Comparison of ENCODE assay signal across 8 cellular contexts in genomic region chr19:10566408-10566657, GRCh38. TPM values are rescaled to one million over a fixed set of nuclear protein-coding genes. Genes with fewer than 3 reads are reported as not detected.
DNase-seq lines count a peak whose midpoint lies in the region; ATAC-seq, FAIRE-seq and TF ChIP-seq lines count a peak whose summit lies in the region.

No MANE protein-coding gene starts in this region.

- intact Hi-C loops in activated naive CD4-positive, alpha-beta T cell treated with anti-CD3 and anti-CD28 coated beads for 36 hours (cut with micrococcal nuclease), result loop anchor here (1.0 to 5.0 kb wide), 4 partner anchors 23 to 149 kb away; partner anchors contain the start of genes ATG4D and ILF3
- intact Hi-C loops in K562 (cut with micrococcal nuclease), result loop anchor here (5.0 kb wide), 2 partner anchors 86 to 89 kb away; partner anchors contain the start of gene ILF3

- no peak for TF ChIP-seq POLR2A in K562 (conservative IDR thresholded peaks at IDR 0.05)

- TF ChIP-seq CTCF in K562 (IDR thresholded peaks at IDR 0.05 in 2 of 3, conservative IDR thresholded peaks at IDR 0.05 in 1 of 3; ENCODE audit: insufficient read depth in 2 of 3, low read depth in 1 of 3, low read length in 3 of 3) (no peak), type B pancreatic cell (conservative IDR thresholded peaks at IDR 0.05) (no peak), D721Med (IDR thresholded peaks at IDR 0.05; ENCODE audit: insufficient read depth, missing control alignments) (no peak)

- no peaks in the 10 kb centered on the region for H4K20me1 ChIP-seq in K562 (replicated peaks; ENCODE audit: control insufficient read depth, insufficient read depth, low read length)

- H3K9ac ChIP-seq in K562 (ENCODE audit: insufficient read depth in 1 of 2, low read depth in 2 of 2, low read length in 2 of 2), result peak overlapping the region; percentile 9 to 79; a peak in 3 of 4 replicates

- peak overlapping the region; percentile 94 for H3K4me3 Mint-ChIP-seq in activated naive CD4-positive, alpha-beta T cell treated with anti-CD3 and anti-CD28 coated beads for 36 hours
- peak overlapping the region; percentile 91 for H3K4me3 Mint-ChIP-seq in memory B cell
- H3K4me3 Mint-ChIP-seq in type B pancreatic cell, result peak overlapping the region; percentile 97

- POLR2A ChIA-PET in K562 (lab: Yijun Ruan, JAX), result interaction anchor here (0.7 to 2.1 kb wide), 5 partner anchors 11 to 68 kb away, joined by 3 to 14 read pairs (median 3); no protein-coding TSS in a partner anchor

- FAIRE-seq in K562 (lab: Jason Lieb, UNC) (no peak), D721Med (lab: Jason Lieb, UNC) (no peak)

- TF ChIP-seq EP300 in K562 (IDR thresholded peaks at IDR 0.05; ENCODE audit: low read length), result no peak

- H3K27ac Mint-ChIP-seq in activated naive CD4-positive, alpha-beta T cell treated with anti-CD3 and anti-CD28 coated beads for 36 hours, result peak overlapping the region; percentile 98
- H3K27ac Mint-ChIP-seq in memory B cell (peak overlapping the region; percentile 91), type B pancreatic cell (peak overlapping the region; percentile 88)

- no peaks in the 10 kb centered on the region for H3K27me3 Mint-ChIP-seq in activated naive CD4-positive, alpha-beta T cell treated with anti-CD3 and anti-CD28 coated beads for 36 hours (ENCODE audit: low read depth)
- H3K27me3 Mint-ChIP-seq in memory B cell (no peaks in the 10 kb centered on the region), type B pancreatic cell (no peaks in the 10 kb centered on the region)

- peak overlapping the region; percentile 83 for H3K4me3 ChIP-seq in K562

- no peak for TF ChIP-seq RAD21 in K562 (CRISPR knock-in tag; conservative IDR thresholded peaks at IDR 0.05 in 1 of 2, IDR thresholded peaks at IDR 0.05 in 1 of 2)

- H2AFZ ChIP-seq in K562 (ENCODE audit: low read depth, low read length), result 0 out of 2 replicates have a peak overlapping the region, but pooled peaks have one; percentile 15

- H3K4me2 ChIP-seq in K562 (ENCODE audit: insufficient read depth, low read length), result peak overlapping the region; percentile 79

- DNase-seq in activated naive CD4-positive, alpha-beta T cell treated with anti-CD3 and anti-CD28 coated beads for 36 hours, result no peak
- DNase-seq in activated naive CD4-positive, alpha-beta T cell treated with anti-CD3 and anti-CD28 coated beads, Interleukin-2, amount 50 U/mL, for 16 hours, result no peak
- no peak for DNase-seq in K562 (ENCODE audit: extremely low read depth in 1 of 4, low spot score in 3 of 4)
- no peak for DNase-seq in memory B cell (ENCODE audit: low spot score in 2 of 2)
- no peak for DNase-seq in type B pancreatic cell (ENCODE audit: extremely low spot score, unreplicated experiment)
- no peak for DNase-seq in D721Med (ENCODE audit: insufficient read length, low spot score)

- CTCF ChIA-PET in activated naive CD4-positive, alpha-beta T cell treated with anti-CD3 and anti-CD28 coated beads for 36 hours (lab: Charles Lee), result interaction anchor here (0.5 to 3.0 kb wide), 3 partner anchors 13 to 168 kb away, joined by 3 to 9 read pairs (median 4); no protein-coding TSS in a partner anchor
- CTCF ChIA-PET in K562 (lab: Yijun Ruan, JAX; ENCODE audit: low intra/inter-chr PET ratio), result interaction anchor here (2.1 kb wide), 1 partner anchor 25 kb away, joined by 4 read pairs; no protein-coding TSS in a partner anchor

- H3K9me1 ChIP-seq in K562 (ENCODE audit: control insufficient read depth, insufficient read depth, low read length), result no peaks in the 10 kb centered on the region

- BruUV-seq in K562 (replicated peaks; lab: Mats Ljungman, UMichigan), result no TSS peak

- WGBS in K562 (ENCODE audit: insufficient coverage, low coverage, missing lambda C conversion rate), result 4% methylated on average over 4 of the region's 4 CpGs

- H3K27me3 ChIP-seq in K562 (ENCODE audit: control insufficient read depth in 2 of 2, insufficient read depth in 2 of 2, low read length in 2 of 2), result no peaks in the 10 kb centered on the region

- peaks cover 28% of the 10 kb centered on the region for H3K79me2 ChIP-seq in K562 (ENCODE audit: control insufficient read depth, insufficient read depth, low read length)

- H3K4me1 Mint-ChIP-seq in activated naive CD4-positive, alpha-beta T cell treated with anti-CD3 and anti-CD28 coated beads for 36 hours (ENCODE audit: low read depth), result peaks cover 47% of the 10 kb centered on the region
- H3K4me1 Mint-ChIP-seq in memory B cell, result peaks cover 26% of the 10 kb centered on the region
- H3K4me1 Mint-ChIP-seq in type B pancreatic cell (ENCODE audit: unreplicated experiment), result peaks cover 39% of the 10 kb centered on the region

- H3K9me3 ChIP-seq in K562 (replicated peaks; ENCODE audit: control insufficient read depth, insufficient read depth, low read depth, low read length), result no peaks in the 10 kb centered on the region

- in situ Hi-C loops in K562 (cut with MboI), result no loop called here

- peaks cover 43% of the 10 kb centered on the region for H3K36me3 Mint-ChIP-seq in activated naive CD4-positive, alpha-beta T cell treated with anti-CD3 and anti-CD28 coated beads for 36 hours (ENCODE audit: low read depth)
- peaks cover 11% of the 10 kb centered on the region for H3K36me3 Mint-ChIP-seq in memory B cell
- H3K36me3 Mint-ChIP-seq in type B pancreatic cell, result no peaks in the 10 kb centered on the region

- H3K9me3 Mint-ChIP-seq in activated naive CD4-positive, alpha-beta T cell treated with anti-CD3 and anti-CD28 coated beads for 36 hours, result no peaks in the 10 kb centered on the region
- H3K9me3 Mint-ChIP-seq in memory B cell (no peaks in the 10 kb centered on the region), type B pancreatic cell (no peaks in the 10 kb centered on the region)

- ATAC-seq in K562, result no peak
- no peak for ATAC-seq in memory B cell (ENCODE audit: low read depth)
- no peak for ATAC-seq in GM21447 (IDR thresholded peaks at IDR 0.05; ENCODE audit: unreplicated experiment)
- no peak for ATAC-seq in GM19467 (IDR thresholded peaks at IDR 0.05; ENCODE audit: unreplicated experiment)

- H3K27ac ChIP-seq in K562 (ENCODE audit: extremely low read depth, low read depth, low read length), result peak overlapping the region; percentile 14

- peaks cover 29 to 49% of the 10 kb centered on the region in 2 experiments for H3K4me1 ChIP-seq in K562 (replicated peaks in 1 of 2; ENCODE audit: control insufficient read depth in 2 of 2, insufficient read depth in 2 of 2, low read length in 2 of 2)

- peaks cover 22% of the 10 kb centered on the region; the same call in 2 of the 3 replicates for H3K36me3 ChIP-seq in K562 (ENCODE audit: control insufficient read depth, insufficient read depth, low read length)

RNA-seq across cellular contexts. Expression of gene KRI1, which starts 0.5 kb away (rescaled TPM):
- total RNA-seq in activated naive CD4-positive, alpha-beta T cell treated with anti-CD3 and anti-CD28 coated beads for 36 hours, result 10 to 100 TPM; 50.2 to 51.7 TPM
- 85.4 and 105 TPM in 2 replicates for total RNA-seq in K562 (2011; cell fraction: chromatin; rRNA removed; ENCODE audit: low replicate concordance)
- total RNA-seq in K562 (2011; cell fraction: nucleolus; rRNA removed), result 60.1 and 62.2 TPM in 2 replicates
- total RNA-seq in K562 (2011; cell fraction: nucleoplasm; rRNA removed), result 49.0 and 54.8 TPM in 2 replicates
- 44.6 and 50.3 TPM in 2 replicates for total RNA-seq in K562 (2014; rRNA removed)
- total RNA-seq in K562 (2014; rRNA removed; fragmentation: Illumina TruSeq; extraction: Trizol), result 21.9 and 22.0 TPM in 2 replicates
- total RNA-seq in K562 (2015; rRNA removed; fragmentation: Illumina TruSeq; extraction: Trizol), result 24.7 and 25.0 TPM in 2 replicates
- total RNA-seq in K562 (2021), result 34.3 and 37.7 TPM in 2 replicates
- polyA plus RNA-seq in K562 (2011; rRNA removed), result 20.0 and 22.8 TPM in 2 replicates
- polyA plus RNA-seq in K562 (2011; cell fraction: cytosol; rRNA removed), result 10.8 and 17.6 TPM in 2 replicates
- 52.6 and 92.9 TPM in 2 replicates for polyA plus RNA-seq in K562 (2011; cell fraction: nucleus; rRNA removed)
- 34.7 and 40.9 TPM in 2 replicates for polyA plus RNA-seq in K562 (2012)
- polyA plus RNA-seq in K562 (2014; fragmentation: Illumina TruSeq; extraction: Trizol), result 35.2 and 37.7 TPM in 2 replicates
- polyA plus RNA-seq in K562 (2014; fragmentation: Nextera tagmentation; extraction: Ambion mirVana), result 1 to 10 TPM; 1.1 to 2.0 TPM
- 45.3 and 50.7 TPM in 2 replicates for polyA plus RNA-seq in K562 (2014; rRNA removed)
- 15.9 and 20.0 TPM in 2 replicates for polyA minus RNA-seq in K562 (2011; rRNA and poly(A)+ RNA removed)
- 19.5 and 21.1 TPM in 2 replicates for polyA minus RNA-seq in K562 (2011; cell fraction: cytosol; rRNA and poly(A)+ RNA removed)
- polyA minus RNA-seq in K562 (2011; cell fraction: nucleus; rRNA and poly(A)+ RNA removed), result 19.5 and 20.2 TPM in 2 replicates
- total RNA-seq in type B pancreatic cell (ENCODE audit: low replicate concordance), result 19.0 and 34.4 TPM in 2 replicates

RNA-seq across cellular contexts. Expression of gene CDKN2D, which starts 2.4 kb away (rescaled TPM):
- total RNA-seq in activated naive CD4-positive, alpha-beta T cell treated with anti-CD3 and anti-CD28 coated beads for 36 hours, result 10 to 100 TPM; 69.2 to 75.2 TPM
- 3.0 and 4.1 TPM in 2 replicates for total RNA-seq in K562 (2011; cell fraction: chromatin; rRNA removed; ENCODE audit: low replicate concordance)
- total RNA-seq in K562 (2011; cell fraction: nucleolus; rRNA removed), result 4.5 and 5.1 TPM in 2 replicates
- total RNA-seq in K562 (2011; cell fraction: nucleoplasm; rRNA removed), result 4.1 and 6.0 TPM in 2 replicates
- total RNA-seq in K562 (2014; rRNA removed), result 1.7 and 2.7 TPM in 2 replicates
- 1.7 and 2.4 TPM in 2 replicates for total RNA-seq in K562 (2014; rRNA removed; fragmentation: Illumina TruSeq; extraction: Trizol)
- total RNA-seq in K562 (2015; rRNA removed; fragmentation: Illumina TruSeq; extraction: Trizol), result 3.2 and 3.7 TPM in 2 replicates
- total RNA-seq in K562 (2021), result 4.1 and 4.7 TPM in 2 replicates
- 5.7 and 6.6 TPM in 2 replicates for polyA plus RNA-seq in K562 (2011; rRNA removed)
- polyA plus RNA-seq in K562 (2011; cell fraction: cytosol; rRNA removed), result 9.6 and 11.2 TPM in 2 replicates
- polyA plus RNA-seq in K562 (2011; cell fraction: nucleus; rRNA removed), result 4.6 and 6.0 TPM in 2 replicates
- 4.6 and 12.8 TPM in 2 replicates for polyA plus RNA-seq in K562 (2012)
- 3.7 and 4.0 TPM in 2 replicates for polyA plus RNA-seq in K562 (2014; fragmentation: Illumina TruSeq; extraction: Trizol)
- 1 to 10 TPM in 1 of 2 experiments, under 1 TPM in 1; 0.41 to 1.0 TPM for polyA plus RNA-seq in K562 (2014; fragmentation: Nextera tagmentation; extraction: Ambion mirVana)
- polyA plus RNA-seq in K562 (2014; rRNA removed), result 6.7 and 8.2 TPM in 2 replicates
- polyA minus RNA-seq in K562 (2011; rRNA and poly(A)+ RNA removed), result 1.7 and 2.1 TPM in 2 replicates
- 1.9 and 5.0 TPM in 2 replicates for polyA minus RNA-seq in K562 (2011; cell fraction: cytosol; rRNA and poly(A)+ RNA removed)
- 1.1 and 1.2 TPM in 2 replicates for polyA minus RNA-seq in K562 (2011; cell fraction: nucleus; rRNA and poly(A)+ RNA removed)
- total RNA-seq in type B pancreatic cell (ENCODE audit: low replicate concordance), result 4.8 and 6.5 TPM in 2 replicates

RNA-seq across cellular contexts. Expression of gene AP1M2, which starts 20.8 kb away (rescaled TPM):
- total RNA-seq in activated naive CD4-positive, alpha-beta T cell treated with anti-CD3 and anti-CD28 coated beads for 36 hours, result not detected
- not detected in 2 replicates for total RNA-seq in K562 (2011; cell fraction: chromatin; rRNA removed; ENCODE audit: low replicate concordance)
- 1.2 TPM in 1 of 2 replicates, not detected in the other for total RNA-seq in K562 (2011; cell fraction: nucleolus; rRNA removed)
- total RNA-seq in K562 (2011; cell fraction: nucleoplasm; rRNA removed), result 1.1 and 1.7 TPM in 2 replicates
- total RNA-seq in K562 (2014; rRNA removed) (0.59 TPM in 1 of 2 replicates, not detected in the other), K562 (2014; rRNA removed; fragmentation: Illumina TruSeq; extraction: Trizol) (0.57 and 1.3 TPM in 2 replicates), K562 (2015; rRNA removed; fragmentation: Illumina TruSeq; extraction: Trizol) (0.15 TPM in 1 of 2 replicates, not detected in the other), K562 (2021) (0.33 and 0.40 TPM in 2 replicates), type B pancreatic cell (ENCODE audit: low replicate concordance) (45.2 and 104 TPM in 2 replicates)
- polyA plus RNA-seq in K562 (2011; rRNA removed) (0.39 and 0.50 TPM in 2 replicates), K562 (2014; fragmentation: Illumina TruSeq; extraction: Trizol) (0.68 TPM in 1 of 2 replicates, not detected in the other), K562 (2014; fragmentation: Nextera tagmentation; extraction: Ambion mirVana) (1 to 10 TPM; 1.1 to 1.4 TPM), K562 (2014; rRNA removed) (1.1 and 1.3 TPM in 2 replicates)
- polyA plus RNA-seq in K562 (2011; cell fraction: cytosol; rRNA removed), result 0.34 and 1.0 TPM in 2 replicates
- 0.24 and 0.41 TPM in 2 replicates for polyA plus RNA-seq in K562 (2011; cell fraction: nucleus; rRNA removed)
- 0.55 and 0.68 TPM in 2 replicates for polyA plus RNA-seq in K562 (2012)
- polyA minus RNA-seq in K562 (2011; rRNA and poly(A)+ RNA removed), result 0.11 TPM in 1 of 2 replicates, not detected in the other
- 0.95 and 2.2 TPM in 2 replicates for polyA minus RNA-seq in K562 (2011; cell fraction: cytosol; rRNA and poly(A)+ RNA removed)
- polyA minus RNA-seq in K562 (2011; cell fraction: nucleus; rRNA and poly(A)+ RNA removed), result 0.78 TPM in 1 of 2 replicates, not detected in the other

RNA-seq across cellular contexts. Expression of gene ATG4D, which starts 22.6 kb away (rescaled TPM):
- 10 to 100 TPM; 21.6 to 22.5 TPM for total RNA-seq in activated naive CD4-positive, alpha-beta T cell treated with anti-CD3 and anti-CD28 coated beads for 36 hours
- total RNA-seq in K562 (2011; cell fraction: chromatin; rRNA removed; ENCODE audit: low replicate concordance), result 20.6 and 77.4 TPM in 2 replicates
- total RNA-seq in K562 (2011; cell fraction: nucleolus; rRNA removed), result 91.2 and 95.1 TPM in 2 replicates
- 39.5 and 45.9 TPM in 2 replicates for total RNA-seq in K562 (2011; cell fraction: nucleoplasm; rRNA removed)
- 37.2 and 41.3 TPM in 2 replicates for total RNA-seq in K562 (2014; rRNA removed)
- 9.1 and 12.8 TPM in 2 replicates for total RNA-seq in K562 (2014; rRNA removed; fragmentation: Illumina TruSeq; extraction: Trizol)
- total RNA-seq in K562 (2015; rRNA removed; fragmentation: Illumina TruSeq; extraction: Trizol), result 22.9 and 26.8 TPM in 2 replicates
- 55.9 and 66.1 TPM in 2 replicates for total RNA-seq in K562 (2021)
- 20.4 and 27.9 TPM in 2 replicates for polyA plus RNA-seq in K562 (2011; rRNA removed)
- 36.3 and 59.9 TPM in 2 replicates for polyA plus RNA-seq in K562 (2011; cell fraction: cytosol; rRNA removed)
- 75.3 and 124 TPM in 2 replicates for polyA plus RNA-seq in K562 (2011; cell fraction: nucleus; rRNA removed)
- 45.0 and 67.2 TPM in 2 replicates for polyA plus RNA-seq in K562 (2012)
- polyA plus RNA-seq in K562 (2014; fragmentation: Illumina TruSeq; extraction: Trizol), result 22.9 and 40.2 TPM in 2 replicates
- polyA plus RNA-seq in K562 (2014; fragmentation: Nextera tagmentation; extraction: Ambion mirVana), result 1 to 10 TPM in 1 of 2 experiments, under 1 TPM in 1; 0.51 to 1.7 TPM
- 45.4 and 55.3 TPM in 2 replicates for polyA plus RNA-seq in K562 (2014; rRNA removed)
- polyA minus RNA-seq in K562 (2011; rRNA and poly(A)+ RNA removed), result 7.4 and 12.6 TPM in 2 replicates
- polyA minus RNA-seq in K562 (2011; cell fraction: cytosol; rRNA and poly(A)+ RNA removed), result 18.2 and 37.3 TPM in 2 replicates
- polyA minus RNA-seq in K562 (2011; cell fraction: nucleus; rRNA and poly(A)+ RNA removed), result 20.8 and 24.9 TPM in 2 replicates
- total RNA-seq in type B pancreatic cell (ENCODE audit: low replicate concordance), result 35.8 and 44.6 TPM in 2 replicates

RNA-seq across cellular contexts. Expression of gene S1PR5, which starts 49.1 kb away (rescaled TPM):
- total RNA-seq in activated naive CD4-positive, alpha-beta T cell treated with anti-CD3 and anti-CD28 coated beads for 36 hours, result not detected
- total RNA-seq in K562 (2011; cell fraction: chromatin; rRNA removed; ENCODE audit: low replicate concordance), result 0.48 and 1.0 TPM in 2 replicates
- total RNA-seq in K562 (2011; cell fraction: nucleolus; rRNA removed), result 0.92 and 1.0 TPM in 2 replicates
- 0.31 and 0.81 TPM in 2 replicates for total RNA-seq in K562 (2011; cell fraction: nucleoplasm; rRNA removed)
- total RNA-seq in K562 (2014; rRNA removed) (0.18 and 0.37 TPM in 2 replicates), K562 (2014; rRNA removed; fragmentation: Illumina TruSeq; extraction: Trizol) (0.26 TPM in 1 of 2 replicates, not detected in the other), K562 (2015; rRNA removed; fragmentation: Illumina TruSeq; extraction: Trizol) (0.11 TPM in 1 of 2 replicates, not detected in the other), K562 (2021) (0.16 and 0.35 TPM in 2 replicates), type B pancreatic cell (ENCODE audit: low replicate concordance) (0.21 and 1.1 TPM in 2 replicates)
- polyA plus RNA-seq in K562 (2011; rRNA removed) (0.14 and 0.54 TPM in 2 replicates), K562 (2014; fragmentation: Illumina TruSeq; extraction: Trizol) (0.17 TPM in 1 of 2 replicates, not detected in the other), K562 (2014; fragmentation: Nextera tagmentation; extraction: Ambion mirVana) (under 1 TPM in 1 of 2 experiments, not detected in 1; 0.03 TPM), K562 (2014; rRNA removed) (0.12 and 0.49 TPM in 2 replicates)
- polyA plus RNA-seq in K562 (2011; cell fraction: cytosol; rRNA removed), result 0.19 and 1.3 TPM in 2 replicates
- 0.15 and 0.46 TPM in 2 replicates for polyA plus RNA-seq in K562 (2011; cell fraction: nucleus; rRNA removed)
- 0.12 and 0.25 TPM in 2 replicates for polyA plus RNA-seq in K562 (2012)
- 0.67 and 0.78 TPM in 2 replicates for polyA minus RNA-seq in K562 (2011; rRNA and poly(A)+ RNA removed)
- not detected in 2 replicates for polyA minus RNA-seq in K562 (2011; cell fraction: cytosol; rRNA and poly(A)+ RNA removed)
- polyA minus RNA-seq in K562 (2011; cell fraction: nucleus; rRNA and poly(A)+ RNA removed), result 0.27 and 0.44 TPM in 2 replicates

Comparison
In these comparisons a context has a peak if more than half of its experiments do, and no peak if none do; other contexts are left out.
1. RNA of gene AP1M2, which starts 20.8 kb away (total RNA-seq): 45.2 to 104 TPM in type B pancreatic cell; 0.15 to 1.7 TPM in K562 and not detected in activated naive CD4-positive, alpha-beta T cell treated with anti-CD3 and anti-CD28 coated beads for 36 hours; every median in the first group is over 10 times any median in the second.
2. Peak in every context shown above with its lines, with median percentiles within 50 percentile points of each other: H3K27ac Mint-ChIP-seq and H3K4me3 Mint-ChIP-seq.